ENCODE assay signal across 1 cellular context in genomic region chr10:26860542-26861325, GRCh38.
TF ChIP-seq lines count a peak whose summit lies in the region.

Gene ABI1 (minus strand): TSS chr10:26860958. CDS start chr10:26860863, 95 bp downstream.

TF ChIP-seq in HEK293, 187 proteins besides CTCF, POLR2A, EP300 and RAD21 (continued from another document and continues in another):
- TF ChIP-seq, protein P1, sequence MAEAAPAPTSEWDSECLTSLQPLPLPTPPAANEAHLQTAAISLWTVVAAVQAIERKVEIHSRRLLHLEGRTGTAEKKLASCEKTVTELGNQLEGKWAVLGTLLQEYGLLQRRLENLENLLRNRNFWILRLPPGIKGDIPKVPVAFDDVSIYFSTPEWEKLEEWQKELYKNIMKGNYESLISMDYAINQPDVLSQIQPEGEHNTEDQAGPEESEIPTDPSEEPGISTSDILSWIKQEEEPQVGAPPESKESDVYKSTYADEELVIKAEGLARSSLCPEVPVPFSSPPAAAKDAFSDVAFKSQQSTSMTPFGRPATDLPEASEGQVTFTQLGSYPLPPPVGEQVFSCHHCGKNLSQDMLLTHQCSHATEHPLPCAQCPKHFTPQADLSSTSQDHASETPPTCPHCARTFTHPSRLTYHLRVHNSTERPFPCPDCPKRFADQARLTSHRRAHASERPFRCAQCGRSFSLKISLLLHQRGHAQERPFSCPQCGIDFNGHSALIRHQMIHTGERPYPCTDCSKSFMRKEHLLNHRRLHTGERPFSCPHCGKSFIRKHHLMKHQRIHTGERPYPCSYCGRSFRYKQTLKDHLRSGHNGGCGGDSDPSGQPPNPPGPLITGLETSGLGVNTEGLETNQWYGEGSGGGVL (tag by site-specific recombination; IDR thresholded peaks at IDR 0.05), result peak; percentile 99
- peak; percentile 63; the same call in 1 of the 2 replicates for TF ChIP-seq ZXDB (tag by site-specific recombination; IDR thresholded peaks at IDR 0.05)
- TF ChIP-seq ZNF560 (tag by site-specific recombination; IDR thresholded peaks at IDR 0.05; ENCODE audit: borderline replicate concordance), result no peak
- no peak for TF ChIP-seq ZNF776 (tag by site-specific recombination; IDR thresholded peaks at IDR 0.05; ENCODE audit: borderline replicate concordance)
- TF ChIP-seq ZNF548 (tag by site-specific recombination; IDR thresholded peaks at IDR 0.05), result no peak
- peak; percentile 12; the same call in 1 of the 2 replicates for TF ChIP-seq ZBTB10 (tag by site-specific recombination; IDR thresholded peaks at IDR 0.05)
- TF ChIP-seq ZNF391 (tag by site-specific recombination; IDR thresholded peaks at IDR 0.05; ENCODE audit: borderline replicate concordance, low read depth), result no peak
- TF ChIP-seq ZNF514 (tag by site-specific recombination; IDR thresholded peaks at IDR 0.05), result no peak
- TF ChIP-seq ZNF211 (tag by site-specific recombination; IDR thresholded peaks at IDR 0.05; ENCODE audit: low read depth), result no peak
- TF ChIP-seq ZNF704 (tag by site-specific recombination; IDR thresholded peaks at IDR 0.05), result no peak
- no peak for TF ChIP-seq ZSCAN18 (tag by site-specific recombination; IDR thresholded peaks at IDR 0.05)
- no peak for TF ChIP-seq ZNF544 (tag by site-specific recombination; IDR thresholded peaks at IDR 0.05)
- TF ChIP-seq, protein P2, sequence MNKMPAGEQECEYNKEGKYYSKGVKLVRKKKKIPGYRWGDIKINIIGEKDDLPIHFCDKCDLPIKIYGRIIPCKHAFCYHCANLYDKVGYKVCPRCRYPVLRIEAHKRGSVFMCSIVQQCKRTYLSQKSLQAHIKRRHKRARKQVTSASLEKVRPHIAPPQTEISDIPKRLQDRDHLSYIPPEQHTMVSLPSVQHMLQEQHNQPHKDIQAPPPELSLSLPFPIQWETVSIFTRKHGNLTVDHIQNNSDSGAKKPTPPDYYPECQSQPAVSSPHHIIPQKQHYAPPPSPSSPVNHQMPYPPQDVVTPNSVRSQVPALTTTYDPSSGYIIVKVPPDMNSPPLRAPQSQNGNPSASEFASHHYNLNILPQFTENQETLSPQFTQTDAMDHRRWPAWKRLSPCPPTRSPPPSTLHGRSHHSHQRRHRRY (tag by site-specific recombination; IDR thresholded peaks at IDR 0.05), result no peak
- TF ChIP-seq PRDM1 (tag by site-specific recombination; IDR thresholded peaks at IDR 0.05), result peak; percentile 43; the same call in 1 of the 2 replicates
- TF ChIP-seq ZNF558 (tag by site-specific recombination; IDR thresholded peaks at IDR 0.05), result no peak
- TF ChIP-seq ZNF621 (tag by site-specific recombination; IDR thresholded peaks at IDR 0.05), result no peak
- TF ChIP-seq, protein P3, sequence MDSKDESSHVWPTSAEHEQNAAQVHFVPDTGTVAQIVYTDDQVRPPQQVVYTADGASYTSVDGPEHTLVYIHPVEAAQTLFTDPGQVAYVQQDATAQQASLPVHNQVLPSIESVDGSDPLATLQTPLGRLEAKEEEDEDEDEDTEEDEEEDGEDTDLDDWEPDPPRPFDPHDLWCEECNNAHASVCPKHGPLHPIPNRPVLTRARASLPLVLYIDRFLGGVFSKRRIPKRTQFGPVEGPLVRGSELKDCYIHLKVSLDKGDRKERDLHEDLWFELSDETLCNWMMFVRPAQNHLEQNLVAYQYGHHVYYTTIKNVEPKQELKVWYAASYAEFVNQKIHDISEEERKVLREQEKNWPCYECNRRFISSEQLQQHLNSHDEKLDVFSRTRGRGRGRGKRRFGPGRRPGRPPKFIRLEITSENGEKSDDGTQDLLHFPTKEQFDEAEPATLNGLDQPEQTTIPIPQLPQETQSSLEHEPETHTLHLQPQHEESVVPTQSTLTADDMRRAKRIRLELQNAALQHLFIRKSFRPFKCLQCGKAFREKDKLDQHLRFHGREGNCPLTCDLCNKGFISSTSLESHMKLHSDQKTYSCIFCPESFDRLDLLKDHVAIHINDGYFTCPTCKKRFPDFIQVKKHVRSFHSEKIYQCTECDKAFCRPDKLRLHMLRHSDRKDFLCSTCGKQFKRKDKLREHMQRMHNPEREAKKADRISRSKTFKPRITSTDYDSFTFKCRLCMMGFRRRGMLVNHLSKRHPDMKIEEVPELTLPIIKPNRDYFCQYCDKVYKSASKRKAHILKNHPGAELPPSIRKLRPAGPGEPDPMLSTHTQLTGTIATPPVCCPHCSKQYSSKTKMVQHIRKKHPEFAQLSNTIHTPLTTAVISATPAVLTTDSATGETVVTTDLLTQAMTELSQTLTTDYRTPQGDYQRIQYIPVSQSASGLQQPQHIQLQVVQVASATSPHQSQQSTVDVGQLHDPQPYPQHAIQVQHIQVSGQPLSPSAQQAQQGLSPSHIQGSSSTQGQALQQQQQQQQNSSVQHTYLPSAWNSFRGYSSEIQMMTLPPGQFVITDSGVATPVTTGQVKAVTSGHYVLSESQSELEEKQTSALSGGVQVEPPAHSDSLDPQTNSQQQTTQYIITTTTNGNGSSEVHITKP (tag by site-specific recombination; IDR thresholded peaks at IDR 0.05), result peak; percentile 92
- TF ChIP-seq SP7 (tag by site-specific recombination; IDR thresholded peaks at IDR 0.05), result peak; percentile 70; the same call in 1 of the 2 replicates
- no peak for TF ChIP-seq PRDM4 (tag by site-specific recombination; IDR thresholded peaks at IDR 0.05)
- TF ChIP-seq PRDM2 (tag by site-specific recombination; IDR thresholded peaks at IDR 0.05; ENCODE audit: borderline replicate concordance), result no peak
- peak; percentile 68 for TF ChIP-seq KLF9 (tag by site-specific recombination; IDR thresholded peaks at IDR 0.05; ENCODE audit: low read depth)
- peak; percentile 96 for TF ChIP-seq ZNF366 (tag by site-specific recombination; conservative IDR thresholded peaks at IDR 0.05)
- TF ChIP-seq ZNF521 (tag by site-specific recombination; IDR thresholded peaks at IDR 0.05), result no peak
- TF ChIP-seq PRDM6 (tag by site-specific recombination; IDR thresholded peaks at IDR 0.05), result no peak
- TF ChIP-seq BCL11A (tag by site-specific recombination; IDR thresholded peaks at IDR 0.05; ENCODE audit: low read depth), result 0 out of 2 replicates have a peak, but pooled peaks have one; percentile 28
- no peak for TF ChIP-seq ZNF423 (tag by site-specific recombination; IDR thresholded peaks at IDR 0.05)
- no peak for TF ChIP-seq ZNF16 (tag by site-specific recombination; IDR thresholded peaks at IDR 0.05; ENCODE audit: low read depth)
- TF ChIP-seq ZFP37 (tag by site-specific recombination; IDR thresholded peaks at IDR 0.05), result peak; percentile 87
- TF ChIP-seq ZNF37A (tag by site-specific recombination; IDR thresholded peaks at IDR 0.05), result no peak
- no peak for TF ChIP-seq ZBTB6 (tag by site-specific recombination; IDR thresholded peaks at IDR 0.05)
